Comparison of ENCODE assay signal across 2 cellular contexts in the genomic region with DNA sequence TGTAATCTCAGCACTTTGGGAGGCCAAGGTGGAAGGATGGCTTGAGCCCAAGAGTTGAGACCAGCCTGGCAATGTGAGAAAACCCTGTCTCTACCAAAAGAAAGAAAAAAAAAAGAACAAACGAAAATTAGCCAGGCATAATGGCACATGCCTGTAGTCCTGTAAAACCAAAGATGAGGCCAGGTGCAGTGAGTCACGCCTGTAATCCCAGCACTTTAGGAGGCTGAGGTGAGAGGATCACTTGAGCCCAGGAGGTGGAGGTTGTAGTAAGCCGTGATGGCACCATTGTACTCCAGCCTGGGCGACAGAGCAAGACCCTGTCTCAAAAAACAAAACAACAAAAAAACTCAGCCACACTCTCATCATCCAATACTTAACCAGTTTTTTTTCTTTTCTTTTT.
TF ChIP-seq lines count a peak whose summit lies in the region.

No MANE protein-coding gene starts in this region.

TF ChIP-seq in HCT116, 20 proteins besides CTCF, POLR2A, EP300 and RAD21:
- TF ChIP-seq ZFX (IDR thresholded peaks at IDR 0.05) (no peak), ZNF274 (IDR thresholded peaks at IDR 0.05; ENCODE audit: low read depth, low read length) (no peak), EZH2phosphoT487 (IDR thresholded peaks at IDR 0.05; ENCODE audit: borderline replicate concordance) (no peak), CEBPB (IDR thresholded peaks at IDR 0.05; ENCODE audit: low read depth) (no peak), EZH2 (IDR thresholded peaks at IDR 0.05) (no peak), SP1 (IDR thresholded peaks at IDR 0.05; ENCODE audit: low read depth) (no peak), SRF (IDR thresholded peaks at IDR 0.05; ENCODE audit: low read depth) (no peak)

TF ChIP-seq in GM12891, 5 proteins besides CTCF, POLR2A, EP300 and RAD21:
- no peak for TF ChIP-seq SPI1 (IDR thresholded peaks at IDR 0.05; ENCODE audit: low read depth, low read length)
- TF ChIP-seq POLR2AphosphoS5 (IDR thresholded peaks at IDR 0.05; ENCODE audit: low read depth, low read length) = no peak
- TF ChIP-seq TAF1 (IDR thresholded peaks at IDR 0.05; ENCODE audit: low read depth, low read length) = no peak
- no peak for TF ChIP-seq PAX5 (IDR thresholded peaks at IDR 0.05; ENCODE audit: insufficient read depth, low read length, severe bottlenecking)
- TF ChIP-seq POU2F2 (IDR thresholded peaks at IDR 0.05; ENCODE audit: low read depth, low read length) = no peak
